Comparison of ENCODE assay signal across 12 cellular contexts in the genomic region with DNA sequence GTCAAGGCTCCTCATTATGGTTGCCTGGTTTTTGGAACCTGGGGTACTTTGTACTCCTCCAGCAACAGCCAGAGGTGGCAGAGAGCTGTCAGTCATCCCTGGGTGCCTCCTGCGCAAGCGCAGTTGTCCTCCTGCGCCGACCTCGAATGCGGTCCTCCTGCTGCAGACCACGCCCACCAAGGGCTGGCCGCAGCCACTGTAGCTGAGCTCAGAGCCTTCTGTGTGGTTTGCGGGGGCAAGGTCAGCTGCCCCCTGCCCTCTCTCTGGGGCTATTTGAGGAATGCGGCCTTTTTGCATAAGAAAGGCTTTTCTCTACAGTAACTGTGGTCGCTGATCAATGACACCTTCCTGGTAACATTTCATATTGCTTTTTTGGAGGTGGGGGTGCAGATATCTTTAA.
DNase-seq lines count a peak whose midpoint lies in the region; ATAC-seq and TF ChIP-seq lines count a peak whose summit lies in the region.
"Had no signal": no experiment of that assay in that cellular context is flagged by ENCODE, and none has a peak within 500 bp of the region (broad histone marks: within the 10 kb centered on the region; RNA-seq: fewer than 3 reads in every experiment).

No MANE protein-coding gene starts in this region.

- TF ChIP-seq CTCF in cardiac muscle cell (IDR thresholded peaks at IDR 0.05; ENCODE audit: low read depth, low read length) (no peak), uterus (IDR thresholded peaks at IDR 0.05) (no peak)

- no peak overlapping the region for H3K9ac ChIP-seq in muscle layer of colon (ENCODE audit: low read length)

- no peaks in the 10 kb centered on the region for H3K9me3 ChIP-seq in cardiac muscle cell (ENCODE audit: low read depth)
- no peaks in the 10 kb centered on the region for H3K9me3 ChIP-seq in muscle layer of colon (ENCODE audit: low read length)
- no peaks in the 10 kb centered on the region for H3K9me3 ChIP-seq in uterus
- H3K9me3 ChIP-seq: upper lobe of right lung had no signal

- intact Hi-C loops in uterus (cut with DNase I; ENCODE audit: low total_unique reads), result no loop called here

- no peaks in the 10 kb centered on the region for H3K4me1 ChIP-seq in cardiac muscle cell (ENCODE audit: low read depth)
- no peaks in the 10 kb centered on the region for H3K4me1 ChIP-seq in muscle layer of colon (ENCODE audit: insufficient read depth, low read length)
- H3K4me1 ChIP-seq in uterus, result no peaks in the 10 kb centered on the region
- H3K4me1 ChIP-seq: BE2C, breast epithelium, upper lobe of right lung had no signal

- DNase-seq in Daoy (ENCODE audit: low read depth) (peak; percentile 86), SK-MEL-5 (ENCODE audit: low read depth, low spot score) (peak; percentile 44), cardiac muscle cell (ENCODE audit: low read depth in 1 of 2, low spot score in 1 of 2) (peak in 1 of 2 donors; percentile 84), uterus (no peak), erythroblast (lab: John Stamatoyannopoulos, UW) (no peak)
- DNase-seq in stimulated activated naive CD8-positive, alpha-beta T cell treated with anti-CD3 and anti-CD28 coated beads, Interleukin-15, Interleukin-2, amounts not matched to agents 100 U/mL and 50 U/mL, for 24 hours, result no peak
- DNase-seq: BE2C, NCI-H1694 treated with DMSO at 0.1 percent for 48 hours, upper lobe of right lung had no signal

- H3K27me3 ChIP-seq in cardiac muscle cell, result no peaks in the 10 kb centered on the region
- H3K27me3 ChIP-seq in muscle layer of colon (ENCODE audit: control insufficient read depth in 1 of 2, insufficient read depth in 2 of 2, low read length in 2 of 2), result no peaks in the 10 kb centered on the region
- no peaks in the 10 kb centered on the region for H3K27me3 ChIP-seq in uterus
- H3K27me3 ChIP-seq: BE2C, upper lobe of right lung had no signal

- H3K27ac ChIP-seq in cardiac muscle cell, result no peak overlapping the region
- no peak overlapping the region for H3K27ac ChIP-seq in muscle layer of colon (ENCODE audit: low read depth, low read length)
- no peak overlapping the region for H3K27ac ChIP-seq in uterus
- H3K27ac ChIP-seq: breast epithelium, upper lobe of right lung had no signal

- in situ Hi-C loops in SK-MEL-5 (cut with HindIII; ENCODE audit: low pct_unique_long_range_greater_than_20kb, low sequenced_read_pairs), result no loop called here

- TF ChIP-seq POLR2A in uterus (IDR thresholded peaks at IDR 0.05), result no peak
- TF ChIP-seq POLR2A in erythroblast (IDR thresholded peaks at IDR 0.05; ENCODE audit: low read length), result no peak

- H3K4me3 ChIP-seq in cardiac muscle cell (peak overlapping the region; percentile 37), muscle layer of colon (ENCODE audit: low read depth in 1 of 2, low read length in 2 of 2) (peak overlapping the region; percentile 6 to 37), uterus (no peak overlapping the region)
- H3K4me3 ChIP-seq: breast epithelium, upper lobe of right lung had no signal

- no peaks in the 10 kb centered on the region for H3K36me3 ChIP-seq in cardiac muscle cell
- H3K36me3 ChIP-seq in muscle layer of colon (ENCODE audit: insufficient read depth, low read length), result no peaks in the 10 kb centered on the region
- no peaks in the 10 kb centered on the region for H3K36me3 ChIP-seq in uterus
- H3K36me3 ChIP-seq: BE2C, breast epithelium, upper lobe of right lung had no signal

- ATAC-seq in GM21390 (IDR thresholded peaks at IDR 0.05; ENCODE audit: unreplicated experiment), result no peak
- no peak for ATAC-seq in stimulated activated naive CD8-positive, alpha-beta T cell treated with anti-CD3 and anti-CD28 coated beads, Interleukin-15, Interleukin-2, amounts not matched to agents 100 U/mL and 50 U/mL, for 24 hours
- ATAC-seq: upper lobe of right lung had no signal

Comparison
In these comparisons a context has a peak if more than half of its experiments do, and no peak if none do; other contexts are left out.
1. DNase-seq: peak in Daoy (single experiment) and SK-MEL-5 (single experiment); none in uterus (0 of 2), stimulated activated naive CD8-positive, alpha-beta T cell treated with anti-CD3 and anti-CD28 coated beads, Interleukin-15, Interleukin-2, amounts not matched to agents 100 U/mL and 50 U/mL, for 24 hours (single experiment) and erythroblast (0 of 2).
2. H3K4me3 ChIP-seq: peak in cardiac muscle cell (single experiment) and muscle layer of colon (2 of 2); none in uterus (0 of 2).